In the genomic region with DNA sequence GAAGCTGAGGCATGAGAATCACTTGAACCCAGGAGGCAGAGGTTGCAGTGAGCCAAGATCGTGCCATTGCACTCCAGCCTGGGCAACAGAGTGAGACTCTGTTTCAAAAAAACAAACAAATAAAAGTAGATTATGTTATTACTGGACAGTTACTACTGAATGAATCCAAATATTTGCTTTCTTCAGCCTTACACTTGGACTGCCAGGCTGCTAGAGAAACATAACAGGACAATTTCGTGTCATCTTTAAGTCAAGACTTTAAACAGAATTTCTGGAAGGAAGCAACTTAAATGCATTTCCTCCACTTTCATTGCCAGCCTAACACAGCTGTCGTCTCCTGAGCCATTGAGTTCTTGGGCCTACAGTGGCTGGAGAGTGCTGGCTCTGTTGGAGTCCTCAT, we compare ENCODE assay signal across 37 cellular contexts.
"Had no signal": no experiment of that assay in that cellular context is flagged by ENCODE, and none has a peak within 500 bp of the region (broad histone marks: within the 10 kb centered on the region; RNA-seq: fewer than 3 reads in every experiment).

No MANE protein-coding gene starts in this region.

- H3K27me3 ChIP-seq: adrenal gland, ascending aorta, body of pancreas, brain microvascular endothelial cell, breast epithelium, cardiac muscle cell had no signal

- H3K27ac ChIP-seq: adrenal gland, ascending aorta, body of pancreas, brain microvascular endothelial cell, breast epithelium, cardiac muscle cell had no signal

- DNase-seq: activated effector memory CD4-positive, alpha-beta T cell treated with anti-CD3 and anti-CD28 coated beads, Interleukin-2, amount 50 U/mL, for 16 hours; activated effector memory CD4-positive, alpha-beta T cell treated with Interleukin-2 at 50 U/mL for 16 hours; activated gamma-delta T cell; activated gamma-delta T cell treated with Interleukin-2 at 50 U/mL for 16 hours; activated naive CD4-positive, alpha-beta T cell; activated naive CD4-positive, alpha-beta T cell treated with anti-CD3 and anti-CD28 coated beads for 36 hours; activated naive CD4-positive, alpha-beta T cell treated with anti-CD3 and anti-CD28 coated beads, Interleukin-2, amount 10 ng/mL, durations not matched to agents 7 days and 5 days; activated naive CD4-positive, alpha-beta T cell treated with anti-CD3 and anti-CD28 coated beads, Interleukin-2, amount 50 U/mL, for 16 hours; activated naive CD4-positive, alpha-beta T cell treated with Interleukin-2 at 50 U/mL for 16 hours; activated naive CD8-positive, alpha-beta T cell treated with anti-CD3 and anti-CD28 coated beads for 36 hours; activated naive CD8-positive, alpha-beta T cell treated with anti-CD3 and anti-CD28 coated beads, Interleukin-2, amount 10 ng/mL, durations not matched to agents 7 days and 5 days; activated naive CD8-positive, alpha-beta T cell treated with anti-CD3 and anti-CD28 coated beads, Interleukin-2, amount 50 U/mL, for 24 hours; activated T-cell treated with anti-CD3 and anti-CD28 coated beads, Interleukin-2, amount 50 U/mL, for 24 hours; activated T-cell treated with anti-CD3 and anti-CD28 coated beads, Interleukin-2, amount 50 U/mL, for 4 hours; activated T-cell treated with anti-CD3 and anti-CD28 coated beads, Interleukin-2, amount 50 U/mL, for 48 hours; activated T-cell treated with anti-CD3 and anti-CD28 coated beads, Interleukin-2, amount 50 U/mL, for 72 hours; adrenal gland; amniotic stem cell; amygdala; anterior cingulate cortex; aorta; body of pancreas; brain microvascular endothelial cell; caudate nucleus; central memory CD4-positive, alpha-beta T cell; cerebellar nuclear complex had no signal

- ATAC-seq: activated naive CD4-positive, alpha-beta T cell treated with anti-CD3 and anti-CD28 coated beads, Interleukin-2, amount 50 U/mL, for 72 hours; activated naive CD8-positive, alpha-beta T cell treated with anti-CD3 and anti-CD28 coated beads, Interleukin-2, amount 50 U/mL, for 24 hours; activated T-cell treated with anti-CD3 and anti-CD28 coated beads, Interleukin-2, amount 50 U/mL, for 4 hours; activated T-cell treated with anti-CD3 and anti-CD28 coated beads, Interleukin-2, amount 50 U/mL, for 72 hours; activated T-helper 17 cell treated with anti-CD3 and anti-CD28 coated beads, Interleukin-2, amount 50 U/mL, for 72 hours; body of pancreas had no signal

- H3K36me3 Mint-ChIP-seq: activated naive CD4-positive, alpha-beta T cell treated with anti-CD3 and anti-CD28 coated beads, Interleukin-2, amount 10 ng/mL, durations not matched to agents 7 days and 5 days; activated naive CD4-positive, alpha-beta T cell treated with anti-CD3 and anti-CD28 coated beads, Interleukin-2, amount 50 U/mL, for 24 hours; activated naive CD4-positive, alpha-beta T cell treated with anti-CD3 and anti-CD28 coated beads, Interleukin-2, amount 50 U/mL, for 72 hours; activated naive CD8-positive, alpha-beta T cell; activated naive CD8-positive, alpha-beta T cell treated with anti-CD3 and anti-CD28 coated beads for 36 hours; activated naive CD8-positive, alpha-beta T cell treated with anti-CD3 and anti-CD28 coated beads, Interleukin-2, amount 10 ng/mL, durations not matched to agents 7 days and 5 days; brain had no signal

- H3K9me3 Mint-ChIP-seq: activated naive CD4-positive, alpha-beta T cell treated with anti-CD3 and anti-CD28 coated beads for 36 hours; activated naive CD4-positive, alpha-beta T cell treated with anti-CD3 and anti-CD28 coated beads, Interleukin-2, amount 10 ng/mL, durations not matched to agents 7 days and 5 days; activated naive CD4-positive, alpha-beta T cell treated with anti-CD3 and anti-CD28 coated beads, Interleukin-2, amount 50 U/mL, for 24 hours; activated naive CD4-positive, alpha-beta T cell treated with anti-CD3 and anti-CD28 coated beads, Interleukin-2, amount 50 U/mL, for 72 hours; activated naive CD8-positive, alpha-beta T cell treated with anti-CD3 and anti-CD28 coated beads for 36 hours; activated naive CD8-positive, alpha-beta T cell treated with anti-CD3 and anti-CD28 coated beads, Interleukin-2, amount 50 U/mL, for 24 hours; activated T-cell treated with anti-CD3 and anti-CD28 coated beads, Interleukin-2, amount 50 U/mL, for 24 hours; activated T-cell treated with anti-CD3 and anti-CD28 coated beads, Interleukin-2, amount 50 U/mL, for 4 hours; activated T-cell treated with anti-CD3 and anti-CD28 coated beads, Interleukin-2, amount 50 U/mL, for 72 hours; activated T-helper 1 cell treated with anti-CD3 and anti-CD28 coated beads, Interleukin-12 subunit alpha, Interleukin-12 subunit beta, Interleukin-2, Interleukin-4 antibody, amounts not matched to agents 30 ng/mL and 10 ng/mL and 1 ng/mL, durations not matched to agents 14 hours and 24 hours and 36 hours; activated T-helper 17 cell treated with anti-CD3 and anti-CD28 coated beads, Interleukin-2, amount 50 U/mL, for 72 hours; activated T-helper 2 cell treated with anti-CD3 and anti-CD28 coated beads, Interferon-gamma antibody, Interleukin-2, Interleukin-4, amounts not matched to agents 10 μg/mL and 5 μg/mL and 100 μg/mL, durations not matched to agents 14 hours and 24 hours and 36 hours; central memory CD8-positive, alpha-beta T cell had no signal

- H3K27ac Mint-ChIP-seq: activated naive CD4-positive, alpha-beta T cell treated with anti-CD3 and anti-CD28 coated beads for 36 hours; activated naive CD4-positive, alpha-beta T cell treated with anti-CD3 and anti-CD28 coated beads, Interleukin-2, amount 10 ng/mL, durations not matched to agents 7 days and 5 days; activated naive CD4-positive, alpha-beta T cell treated with anti-CD3 and anti-CD28 coated beads, Interleukin-2, amount 50 U/mL, for 24 hours; activated naive CD4-positive, alpha-beta T cell treated with anti-CD3 and anti-CD28 coated beads, Interleukin-2, amount 50 U/mL, for 72 hours; activated naive CD8-positive, alpha-beta T cell; activated naive CD8-positive, alpha-beta T cell treated with anti-CD3 and anti-CD28 coated beads for 36 hours; activated naive CD8-positive, alpha-beta T cell treated with anti-CD3 and anti-CD28 coated beads, Interleukin-2, amount 10 ng/mL, durations not matched to agents 7 days and 5 days; activated naive CD8-positive, alpha-beta T cell treated with anti-CD3 and anti-CD28 coated beads, Interleukin-2, amount 50 U/mL, for 24 hours; activated T-cell treated with anti-CD3 and anti-CD28 coated beads, Interleukin-2, amount 50 U/mL, for 24 hours; activated T-cell treated with anti-CD3 and anti-CD28 coated beads, Interleukin-2, amount 50 U/mL, for 72 hours; activated T-helper 1 cell treated with anti-CD3 and anti-CD28 coated beads, Interleukin-12 subunit alpha, Interleukin-12 subunit beta, Interleukin-2, Interleukin-4 antibody, amounts not matched to agents 30 ng/mL and 10 ng/mL and 1 ng/mL, durations not matched to agents 14 hours and 24 hours and 36 hours; activated T-helper 17 cell treated with anti-CD3 and anti-CD28 coated beads, Interleukin-2, amount 50 U/mL, for 72 hours; activated T-helper 2 cell treated with anti-CD3 and anti-CD28 coated beads, Interferon-gamma antibody, Interleukin-2, Interleukin-4, amounts not matched to agents 10 μg/mL and 5 μg/mL and 100 μg/mL, durations not matched to agents 14 hours and 24 hours and 36 hours; brain had no signal

- H3K36me3 ChIP-seq: adrenal gland, ascending aorta, brain microvascular endothelial cell, breast epithelium, cardiac muscle cell had no signal

- H3K9me3 ChIP-seq: adrenal gland, ascending aorta, body of pancreas, breast epithelium had no signal

- H3K4me3 ChIP-seq: adrenal gland, ascending aorta, body of pancreas, breast epithelium, cardiac muscle cell had no signal

- H3K4me1 Mint-ChIP-seq: activated naive CD4-positive, alpha-beta T cell treated with anti-CD3 and anti-CD28 coated beads, Interleukin-2, amount 10 ng/mL, durations not matched to agents 7 days and 5 days; activated naive CD4-positive, alpha-beta T cell treated with anti-CD3 and anti-CD28 coated beads, Interleukin-2, amount 50 U/mL, for 24 hours; activated naive CD8-positive, alpha-beta T cell treated with anti-CD3 and anti-CD28 coated beads for 36 hours; activated naive CD8-positive, alpha-beta T cell treated with anti-CD3 and anti-CD28 coated beads, Interleukin-2, amount 10 ng/mL, durations not matched to agents 7 days and 5 days; activated naive CD8-positive, alpha-beta T cell treated with anti-CD3 and anti-CD28 coated beads, Interleukin-2, amount 50 U/mL, for 24 hours; activated T-helper 17 cell treated with anti-CD3 and anti-CD28 coated beads, Interleukin-2, amount 50 U/mL, for 72 hours; brain; central memory CD8-positive, alpha-beta T cell had no signal

- H3K4me1 ChIP-seq: adrenal gland, ascending aorta, body of pancreas, breast epithelium had no signal

- H3K4me3 Mint-ChIP-seq: activated naive CD4-positive, alpha-beta T cell treated with anti-CD3 and anti-CD28 coated beads for 36 hours; activated naive CD4-positive, alpha-beta T cell treated with anti-CD3 and anti-CD28 coated beads, Interleukin-2, amount 10 ng/mL, durations not matched to agents 7 days and 5 days; activated naive CD4-positive, alpha-beta T cell treated with anti-CD3 and anti-CD28 coated beads, Interleukin-2, amount 50 U/mL, for 24 hours; activated naive CD8-positive, alpha-beta T cell; activated naive CD8-positive, alpha-beta T cell treated with anti-CD3 and anti-CD28 coated beads for 36 hours; activated naive CD8-positive, alpha-beta T cell treated with anti-CD3 and anti-CD28 coated beads, Interleukin-2, amount 10 ng/mL, durations not matched to agents 7 days and 5 days; activated naive CD8-positive, alpha-beta T cell treated with anti-CD3 and anti-CD28 coated beads, Interleukin-2, amount 50 U/mL, for 24 hours; activated T-cell treated with anti-CD3 and anti-CD28 coated beads, Interleukin-2, amount 50 U/mL, for 24 hours; activated T-cell treated with anti-CD3 and anti-CD28 coated beads, Interleukin-2, amount 50 U/mL, for 4 hours; activated T-cell treated with anti-CD3 and anti-CD28 coated beads, Interleukin-2, amount 50 U/mL, for 72 hours; activated T-helper 1 cell treated with anti-CD3 and anti-CD28 coated beads, Interleukin-12 subunit alpha, Interleukin-12 subunit beta, Interleukin-2, Interleukin-4 antibody, amounts not matched to agents 30 ng/mL and 10 ng/mL and 1 ng/mL, durations not matched to agents 14 hours and 24 hours and 36 hours; activated T-helper 17 cell treated with anti-CD3 and anti-CD28 coated beads, Interleukin-2, amount 50 U/mL, for 72 hours; brain; central memory CD8-positive, alpha-beta T cell had no signal
